Comparison of ENCODE assay signal across 1 cellular context in genomic region chr4:4418676-4419370, GRCh38.
TF ChIP-seq lines count a peak whose summit lies in the region.

No MANE protein-coding gene starts in this region.

TF ChIP-seq in GM23338, 12 proteins besides CTCF, POLR2A, EP300 and RAD21 (continued from another document):
- TF ChIP-seq REST (IDR thresholded peaks at IDR 0.05; ENCODE audit: unreplicated experiment) = no peak
- TF ChIP-seq ZNF114 (CRISPR knock-in tag; IDR thresholded peaks at IDR 0.05) = no peak
- TF ChIP-seq EZH2phosphoT487 (IDR thresholded peaks at IDR 0.05; ENCODE audit: unreplicated experiment) = no peak
- no peak for TF ChIP-seq ZNF331 (CRISPR knock-in tag; IDR thresholded peaks at IDR 0.05; ENCODE audit: low read depth)
- no peak for TF ChIP-seq EZH2 (IDR thresholded peaks at IDR 0.05; ENCODE audit: low read depth, unreplicated experiment)
- TF ChIP-seq STAT1 (IDR thresholded peaks at IDR 0.05; ENCODE audit: unreplicated experiment) = no peak
- TF ChIP-seq NANOG (IDR thresholded peaks at IDR 0.05; ENCODE audit: borderline replicate concordance) = no peak
- no peak for TF ChIP-seq ETS1 (IDR thresholded peaks at IDR 0.05)
- TF ChIP-seq CREB1 (CRISPR knock-in tag; IDR thresholded peaks at IDR 0.05; ENCODE audit: low read depth) = no peak
